In the genomic region with DNA sequence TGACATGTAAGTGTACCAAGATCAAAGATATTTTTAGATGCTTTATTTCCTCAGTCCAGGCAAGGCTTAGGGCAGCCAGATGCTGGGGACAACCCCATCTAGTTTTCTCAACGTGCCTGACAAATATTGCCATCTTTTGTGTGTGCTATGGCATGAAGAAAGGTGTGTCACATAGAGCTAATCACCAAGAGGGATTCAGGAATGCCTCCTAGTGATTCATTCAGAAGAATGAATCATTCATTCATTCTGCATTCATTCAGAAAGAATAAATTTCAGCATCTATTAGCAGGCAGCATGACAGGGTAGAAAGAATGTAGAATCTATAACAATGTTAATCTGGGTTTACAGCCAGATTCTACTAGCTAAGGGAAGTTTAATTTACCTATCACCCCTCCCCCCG, we compare ENCODE assay signal across 22 cellular contexts.
"Had no signal": no experiment of that assay in that cellular context is flagged by ENCODE, and none has a peak within 500 bp of the region (broad histone marks: within the 10 kb centered on the region; RNA-seq: fewer than 3 reads in every experiment).

No MANE protein-coding gene starts in this region.

- H3K4me3 ChIP-seq: left ventricle myocardium inferior, lung, mucosa of descending colon, ovary, right atrium auricular region, right lobe of liver, smooth muscle cell, tibial nerve, uterus had no signal

- ATAC-seq: mucosa of descending colon; naive thymus-derived CD4-positive, alpha-beta T cell; natural killer cell treated with Interleukin-12 subunit alpha and Interleukin-12 subunit beta and Interleukin-15 and Interleukin-18, amount 100 ng/mL, for 72 hours; right lobe of liver; stimulated activated naive CD8-positive, alpha-beta T cell treated with anti-CD3 and anti-CD28 coated beads, Interleukin-15, amount 100 ng/mL, for 72 hours had no signal

- H3K27ac ChIP-seq: left ventricle myocardium inferior, ovary, right atrium auricular region, right lobe of liver, tibial nerve, uterus had no signal

- H3K4me2 ChIP-seq: smooth muscle cell had no signal

- FAIRE-seq: kidney had no signal

- H3K9me3 ChIP-seq: left ventricle myocardium inferior, mucosa of descending colon, ovary, right atrium auricular region, right lobe of liver, tibial nerve, uterus had no signal

- H3K27ac Mint-ChIP-seq: memory B cell; naive thymus-derived CD4-positive, alpha-beta T cell; natural killer cell treated with Interleukin-12 subunit alpha and Interleukin-12 subunit beta and Interleukin-15 and Interleukin-18, amount 100 ng/mL, for 72 hours; progenitor cell of endocrine pancreas; stimulated activated naive CD8-positive, alpha-beta T cell treated with anti-CD3 and anti-CD28 coated beads, Interleukin-15, amount 100 ng/mL, for 72 hours; type B pancreatic cell had no signal

- H3K36me3 ChIP-seq: left ventricle myocardium inferior, ovary, right atrium auricular region, right lobe of liver, tibial nerve, uterus had no signal

- H3K36me3 Mint-ChIP-seq: memory B cell; naive thymus-derived CD4-positive, alpha-beta T cell; type B pancreatic cell had no signal

- H3K27me3 ChIP-seq: ovary, right atrium auricular region, right lobe of liver, tibial nerve, uterus had no signal

- H3K4me1 Mint-ChIP-seq: memory B cell; naive thymus-derived CD4-positive, alpha-beta T cell; stimulated activated naive CD8-positive, alpha-beta T cell treated with anti-CD3 and anti-CD28 coated beads, Interleukin-15, amount 100 ng/mL, for 72 hours had no signal

- DNase-seq: hippocampal formation; kidney; left ventricle myocardium inferior; midbrain; mucosa of descending colon; naive thymus-derived CD4-positive, alpha-beta T cell; ovary; right lobe of liver; stimulated activated CD4-positive, alpha-beta T cell treated with anti-CD3 and anti-CD28 coated beads, Interleukin-1b, Interleukin-23, amount 100 ng/mL, for 48 hours; stimulated activated CD4-positive, alpha-beta T cell treated with anti-CD3 and anti-CD28 coated beads, Interleukin-2, amount 100 ng/mL, for 48 hours; stimulated activated naive CD4-positive, alpha-beta T cell treated with Interleukin-2 at 50 U/mL for 16 hours; stimulated activated naive CD8-positive, alpha-beta T cell treated with anti-CD3 and anti-CD28 coated beads, Interleukin-15, amount 100 ng/mL, for 72 hours; substantia nigra; uterus had no signal

- H3K4me3 Mint-ChIP-seq: memory B cell; naive thymus-derived CD4-positive, alpha-beta T cell; natural killer cell treated with Interleukin-12 subunit alpha and Interleukin-12 subunit beta and Interleukin-15 and Interleukin-18, amount 100 ng/mL, for 72 hours; stimulated activated naive CD8-positive, alpha-beta T cell treated with anti-CD3 and anti-CD28 coated beads, Interleukin-15, amount 100 ng/mL, for 72 hours; type B pancreatic cell had no signal

- H3K9me3 Mint-ChIP-seq: memory B cell, type B pancreatic cell had no signal

- H3K27me3 Mint-ChIP-seq: memory B cell; naive thymus-derived CD4-positive, alpha-beta T cell; natural killer cell treated with Interleukin-12 subunit alpha and Interleukin-12 subunit beta and Interleukin-15 and Interleukin-18, amount 100 ng/mL, for 72 hours; progenitor cell of endocrine pancreas; stimulated activated naive CD8-positive, alpha-beta T cell treated with anti-CD3 and anti-CD28 coated beads, Interleukin-15, amount 100 ng/mL, for 72 hours; type B pancreatic cell had no signal

- H3K4me1 ChIP-seq: left ventricle myocardium inferior, right atrium auricular region, right lobe of liver, tibial nerve, uterus had no signal
